Comparison of ENCODE assay signal across 1 cellular context in the genomic region with DNA sequence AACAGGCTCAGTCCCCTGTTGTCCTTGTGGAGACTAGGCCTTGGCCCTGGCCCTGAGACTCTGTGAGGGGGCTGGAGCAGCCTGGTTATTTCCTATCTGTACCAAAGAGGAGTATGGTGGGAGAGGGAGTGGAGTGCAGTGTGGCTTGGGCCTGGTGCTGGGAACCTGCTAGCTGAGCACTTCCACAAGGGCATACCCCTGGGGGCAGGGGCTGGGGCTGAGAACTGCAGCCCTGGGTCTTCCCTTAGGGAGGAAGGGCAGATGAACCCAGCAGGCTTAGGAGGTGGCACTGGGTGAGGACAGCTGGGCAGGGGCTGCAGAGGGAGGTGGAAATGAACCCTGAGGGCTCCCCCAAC.
TF ChIP-seq lines count a peak whose summit lies in the region.

No MANE protein-coding gene starts in this region.

TF ChIP-seq in K562, 482 proteins besides CTCF, POLR2A, EP300 and RAD21:
- no peak for TF ChIP-seq JUN (IDR thresholded peaks at IDR 0.05; ENCODE audit: borderline replicate concordance, low read depth, low read length)
- no peak for TF ChIP-seq JUN (CRISPR knock-in tag; IDR thresholded peaks at IDR 0.05; ENCODE audit: borderline replicate concordance)
- TF ChIP-seq ARID2 (IDR thresholded peaks at IDR 0.05): no peak
- no peak for TF ChIP-seq DACH1 (IDR thresholded peaks at IDR 0.05; ENCODE audit: partially characterized antibody)
